ENCODE assay signal across 16 cellular contexts in the genomic region with DNA sequence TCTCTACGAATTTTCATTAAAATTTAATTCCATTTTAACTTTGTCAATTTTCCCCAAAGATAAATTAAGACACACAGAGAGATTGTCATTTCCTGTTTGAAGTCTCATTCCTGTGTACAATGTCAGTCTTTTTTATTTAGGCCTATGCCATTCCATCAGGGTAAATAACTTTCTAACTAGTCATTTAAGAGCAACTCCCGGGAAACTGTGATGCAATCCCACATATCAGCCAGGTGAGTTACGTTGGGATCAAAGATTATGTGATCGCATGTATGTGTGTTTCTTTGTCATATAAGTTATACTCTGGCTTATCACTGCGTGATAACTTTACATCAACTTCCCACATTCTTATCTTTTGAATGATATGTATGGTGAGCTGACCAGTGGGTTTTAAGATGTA.
A peak's percentile ranks its signal among the peaks of the same experiment; 100 is the strongest.
DNase-seq lines count a peak whose midpoint lies in the region; ATAC-seq, FAIRE-seq and TF ChIP-seq lines count a peak whose summit lies in the region.
"Had no signal": no experiment of that assay in that cellular context is flagged by ENCODE, and none has a peak within 500 bp of the region (broad histone marks: within the 10 kb centered on the region; RNA-seq: fewer than 3 reads in every experiment).

No MANE protein-coding gene starts in this region.

- no peak for FAIRE-seq in astrocyte (lab: Jason Lieb, UNC)

- H3K9ac ChIP-seq in astrocyte (ENCODE audit: low read length) (no peak overlapping the region), liver (ENCODE audit: low read depth in 1 of 2, low read length in 2 of 2) (peak overlapping the region in 1 of 2 donors; percentile 18)

- H3K27ac Mint-ChIP-seq in astrocyte (ENCODE audit: unreplicated experiment), result peak overlapping the region; percentile 45

- H3K27me3 ChIP-seq in right atrium auricular region (no peaks in the 10 kb centered on the region), right cardiac atrium (ENCODE audit: control insufficient read depth, insufficient read depth) (no peaks in the 10 kb centered on the region), astrocyte (ENCODE audit: insufficient read depth, low read length) (no peaks in the 10 kb centered on the region), liver (ENCODE audit: control insufficient read depth in 4 of 4, insufficient read depth in 4 of 4, low read length in 3 of 4) (no peaks in the 10 kb centered on the region), SJCRH30 (no peaks in the 10 kb centered on the region)
- H3K27me3 ChIP-seq: left lung had no signal

- no peaks in the 10 kb centered on the region for H3K27me3 Mint-ChIP-seq in astrocyte (ENCODE audit: low read depth, unreplicated experiment)
- H3K27me3 Mint-ChIP-seq: naive thymus-derived CD8-positive, alpha-beta T cell had no signal

- no peaks in the 10 kb centered on the region for H3K9me3 Mint-ChIP-seq in astrocyte (ENCODE audit: unreplicated experiment)
- H3K9me3 Mint-ChIP-seq: brain; naive thymus-derived CD8-positive, alpha-beta T cell had no signal

- TF ChIP-seq CTCF in right atrium auricular region (IDR thresholded peaks at IDR 0.05) (no peak), astrocyte (IDR thresholded peaks at IDR 0.05; ENCODE audit: insufficient read depth, low read depth, low read length) (no peak), liver (IDR thresholded peaks at IDR 0.05; ENCODE audit: low read depth, low read length, missing input control) (no peak)

- WGBS in right cardiac atrium, result 56% methylated on average over 5 of the region's 5 CpGs
- 46% methylated on average over 5 of the region's 5 CpGs for WGBS in liver

- ATAC-seq in right cardiac atrium, result no peak
- no peak for ATAC-seq in HG02938 (IDR thresholded peaks at IDR 0.05; ENCODE audit: unreplicated experiment)
- ATAC-seq: left lung; naive thymus-derived CD8-positive, alpha-beta T cell had no signal

- intact Hi-C loops in right cardiac atrium (cut with DNase I), result no loop called here

- H2AFZ ChIP-seq in astrocyte (ENCODE audit: low read depth, low read length), result no peak overlapping the region

- no peak overlapping the region for H3K4me3 Mint-ChIP-seq in astrocyte (ENCODE audit: unreplicated experiment)
- H3K4me3 Mint-ChIP-seq: naive thymus-derived CD8-positive, alpha-beta T cell had no signal

- H3K36me3 Mint-ChIP-seq in astrocyte (ENCODE audit: low read depth, unreplicated experiment), result no peaks in the 10 kb centered on the region
- H3K36me3 Mint-ChIP-seq: brain; naive thymus-derived CD8-positive, alpha-beta T cell had no signal

- H4K20me1 ChIP-seq in astrocyte (ENCODE audit: insufficient read depth, low read length), result no peaks in the 10 kb centered on the region

- H3K27ac ChIP-seq in right atrium auricular region, result peak overlapping the region; percentile 26 to 53
- no peak overlapping the region for H3K27ac ChIP-seq in right cardiac atrium (ENCODE audit: low read length)
- no peak overlapping the region for H3K27ac ChIP-seq in astrocyte (ENCODE audit: low read depth, low read length)
- H3K27ac ChIP-seq in liver (ENCODE audit: low read depth in 1 of 2, low read length in 2 of 2), result peak overlapping the region; percentile 28 to 51
- no peak overlapping the region for H3K27ac ChIP-seq in SJCRH30

- peak overlapping the region; percentile 25 for H3K4me2 ChIP-seq in astrocyte (ENCODE audit: low read length)

- no peak overlapping the region for H3K4me3 ChIP-seq in right atrium auricular region
- no peak overlapping the region for H3K4me3 ChIP-seq in right cardiac atrium (ENCODE audit: low read length)
- no peak overlapping the region for H3K4me3 ChIP-seq in astrocyte (ENCODE audit: insufficient read depth, low read depth, low read length)
- no peak overlapping the region for H3K4me3 ChIP-seq in liver (ENCODE audit: low read depth in 1 of 3, low read length in 3 of 3)
- no peak overlapping the region for H3K4me3 ChIP-seq in SJCRH30
- H3K4me3 ChIP-seq: HAP-1, left lung had no signal

- H3K4me1 ChIP-seq in right atrium auricular region (peaks cover 0 to 9% of the 10 kb centered on the region in 2 donors), right cardiac atrium (ENCODE audit: control insufficient read depth, insufficient read depth, low read length) (peaks cover 4% of the 10 kb centered on the region), astrocyte (ENCODE audit: insufficient read depth, low read length) (peaks cover 4% of the 10 kb centered on the region), liver (ENCODE audit: control insufficient read depth in 4 of 4, insufficient read depth in 4 of 4, low read length in 3 of 4) (peaks cover 0 to 8% (median 2%) of the 10 kb centered on the region in 4 donors), SJCRH30 (peaks cover 2% of the 10 kb centered on the region; the same call in 1 of the 2 replicates)
- H3K4me1 ChIP-seq: left lung had no signal

- TF ChIP-seq RAD21 in liver (IDR thresholded peaks at IDR 0.05), result no peak

- DNase-seq in right atrium auricular region (ENCODE audit: low spot score) (no peak), right cardiac atrium (no peak), astrocyte (ENCODE audit: low read depth) (peak; percentile 26), NCI-H128 (lab: John Stamatoyannopoulos, UW; ENCODE audit: unreplicated experiment) (no peak), SJCRH30 (no peak), NCI-H1694 treated with DMSO at 0.1 percent for 48 hours (lab: John Stamatoyannopoulos, UW) (no peak)
- DNase-seq: activated CD8-positive, alpha-beta memory T cell treated with anti-CD3 and anti-CD28 coated beads for 24 hours; activated gamma-delta T cell; glutamatergic neuron; left lung; naive thymus-derived CD8-positive, alpha-beta T cell; NK-92 treated with Interleukin-12 subunit alpha and Interleukin-12 subunit beta, amount 100 ng/mL, for 24 hours had no signal

- peaks cover 24% of the 10 kb centered on the region for H3K4me1 Mint-ChIP-seq in astrocyte (ENCODE audit: low read depth, unreplicated experiment)

- H3K36me3 ChIP-seq in right atrium auricular region (no peaks in the 10 kb centered on the region), astrocyte (ENCODE audit: insufficient read depth, low read length) (no peaks in the 10 kb centered on the region), liver (ENCODE audit: control insufficient read depth in 4 of 4, insufficient read depth in 3 of 4, low read depth in 1 of 4, low read length in 3 of 4) (no peaks in the 10 kb centered on the region), SJCRH30 (no peaks in the 10 kb centered on the region)
- H3K36me3 ChIP-seq: HAP-1, left lung had no signal

- H3K79me2 ChIP-seq in astrocyte (ENCODE audit: insufficient read depth, low read length), result no peaks in the 10 kb centered on the region

- H3K9me3 ChIP-seq in right atrium auricular region (no peaks in the 10 kb centered on the region), right cardiac atrium (ENCODE audit: control insufficient read depth, low read length) (no peaks in the 10 kb centered on the region), astrocyte (ENCODE audit: insufficient read depth, low read depth, low read length) (no peaks in the 10 kb centered on the region), liver (ENCODE audit: control insufficient read depth in 4 of 4, low read length in 3 of 4) (no peaks in the 10 kb centered on the region), SJCRH30 (replicated peaks) (no peaks in the 10 kb centered on the region)
- H3K9me3 ChIP-seq: HAP-1, left lung had no signal

TF ChIP-seq in liver, 16 proteins besides CTCF, POLR2A, EP300 and RAD21 (continues in another document):
- no peak for TF ChIP-seq FOXA2 (IDR thresholded peaks at IDR 0.05)
- TF ChIP-seq RXRA (IDR thresholded peaks at IDR 0.05), result peak in 1 of 2 donors; percentile 47
- TF ChIP-seq, protein P1, sequence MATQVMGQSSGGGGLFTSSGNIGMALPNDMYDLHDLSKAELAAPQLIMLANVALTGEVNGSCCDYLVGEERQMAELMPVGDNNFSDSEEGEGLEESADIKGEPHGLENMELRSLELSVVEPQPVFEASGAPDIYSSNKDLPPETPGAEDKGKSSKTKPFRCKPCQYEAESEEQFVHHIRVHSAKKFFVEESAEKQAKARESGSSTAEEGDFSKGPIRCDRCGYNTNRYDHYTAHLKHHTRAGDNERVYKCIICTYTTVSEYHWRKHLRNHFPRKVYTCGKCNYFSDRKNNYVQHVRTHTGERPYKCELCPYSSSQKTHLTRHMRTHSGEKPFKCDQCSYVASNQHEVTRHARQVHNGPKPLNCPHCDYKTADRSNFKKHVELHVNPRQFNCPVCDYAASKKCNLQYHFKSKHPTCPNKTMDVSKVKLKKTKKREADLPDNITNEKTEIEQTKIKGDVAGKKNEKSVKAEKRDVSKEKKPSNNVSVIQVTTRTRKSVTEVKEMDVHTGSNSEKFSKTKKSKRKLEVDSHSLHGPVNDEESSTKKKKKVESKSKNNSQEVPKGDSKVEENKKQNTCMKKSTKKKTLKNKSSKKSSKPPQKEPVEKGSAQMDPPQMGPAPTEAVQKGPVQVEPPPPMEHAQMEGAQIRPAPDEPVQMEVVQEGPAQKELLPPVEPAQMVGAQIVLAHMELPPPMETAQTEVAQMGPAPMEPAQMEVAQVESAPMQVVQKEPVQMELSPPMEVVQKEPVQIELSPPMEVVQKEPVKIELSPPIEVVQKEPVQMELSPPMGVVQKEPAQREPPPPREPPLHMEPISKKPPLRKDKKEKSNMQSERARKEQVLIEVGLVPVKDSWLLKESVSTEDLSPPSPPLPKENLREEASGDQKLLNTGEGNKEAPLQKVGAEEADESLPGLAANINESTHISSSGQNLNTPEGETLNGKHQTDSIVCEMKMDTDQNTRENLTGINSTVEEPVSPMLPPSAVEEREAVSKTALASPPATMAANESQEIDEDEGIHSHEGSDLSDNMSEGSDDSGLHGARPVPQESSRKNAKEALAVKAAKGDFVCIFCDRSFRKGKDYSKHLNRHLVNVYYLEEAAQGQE (IDR thresholded peaks at IDR 0.05), result no peak
- TF ChIP-seq MAX (IDR thresholded peaks at IDR 0.05), result peak; percentile 34
- TF ChIP-seq ZBTB33 (IDR thresholded peaks at IDR 0.05), result no peak
- TF ChIP-seq YY1 (IDR thresholded peaks at IDR 0.05), result no peak
- TF ChIP-seq HNF4G (IDR thresholded peaks at IDR 0.05), result no peak

Comparison
In these comparisons a context has a peak if more than half of its experiments do, and no peak if none do; other contexts are left out.
1. H3K27ac ChIP-seq: peak in right atrium auricular region (2 of 2) and liver (2 of 2); none in right cardiac atrium (single experiment), astrocyte (single experiment) and SJCRH30 (single experiment).